ENCODE assay signal across 13 cellular contexts in the genomic region with DNA sequence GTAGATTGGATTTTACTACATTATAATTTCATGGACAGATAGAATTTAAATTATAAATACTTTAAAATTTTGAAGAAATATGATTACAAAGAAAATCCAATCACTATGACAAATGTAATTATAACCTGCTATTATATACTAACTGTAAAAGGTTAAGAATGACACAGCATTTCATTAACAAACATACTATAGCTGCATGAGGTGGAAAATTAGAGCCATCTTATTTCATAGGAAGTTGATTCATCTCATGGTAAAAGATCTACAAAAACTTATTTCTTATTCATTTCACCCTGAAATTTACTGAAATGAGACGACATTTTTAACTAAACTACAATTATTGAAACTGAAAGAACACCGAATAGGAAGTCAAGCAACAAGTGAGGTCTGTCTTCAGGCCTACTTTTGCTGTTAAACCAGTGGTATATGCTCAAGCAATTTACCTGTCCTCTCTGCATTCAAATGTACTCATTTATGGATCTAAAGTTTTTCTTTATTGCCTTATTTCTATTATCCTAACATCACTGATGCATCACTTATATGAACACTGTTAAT.
DNase-seq lines count a peak whose midpoint lies in the region; ATAC-seq and TF ChIP-seq lines count a peak whose summit lies in the region.
"Had no signal": no experiment of that assay in that cellular context is flagged by ENCODE, and none has a peak within 500 bp of the region (broad histone marks: within the 10 kb centered on the region; RNA-seq: fewer than 3 reads in every experiment).

No MANE protein-coding gene starts in this region.

- H3K9me3 Mint-ChIP-seq in activated naive CD4-positive, alpha-beta T cell treated with anti-CD3 and anti-CD28 coated beads for 36 hours, result no peaks in the 10 kb centered on the region
- H3K9me3 Mint-ChIP-seq in IgD-negative memory B cell, result no peaks in the 10 kb centered on the region
- H3K9me3 Mint-ChIP-seq in stimulated activated naive B cell treated with anti-CD40 and anti-IgM and Interleukin-4, amounts not matched to agents 10 μg/mL and 1 μg/mL and 100 μg/mL, for 72 hours, result peaks cover 0 to 2% of the 10 kb centered on the region in 2 donors
- H3K9me3 Mint-ChIP-seq: immature natural killer cell had no signal

- ATAC-seq in GM21717 (IDR thresholded peaks at IDR 0.05; ENCODE audit: unreplicated experiment), result peak; percentile 79
- ATAC-seq in stimulated activated naive B cell treated with anti-CD40 and anti-IgM and Interleukin-4, amounts not matched to agents 10 μg/mL and 1 μg/mL and 100 μg/mL, for 72 hours (replicated peaks), result peak; percentile 96 to 97

- H3K27ac ChIP-seq in A673 (ENCODE audit: low read depth, low read length, poor library complexity, severe bottlenecking), result no peak overlapping the region
- H3K27ac ChIP-seq in hepatocyte, result no peak overlapping the region
- H3K27ac ChIP-seq: prostate gland had no signal

- 95% methylated on average over 2 of the region's 2 CpGs for WGBS in hepatocyte (ENCODE audit: low lambda C conversion rate, missing lambda C conversion rate)

- H3K27me3 Mint-ChIP-seq in activated naive CD4-positive, alpha-beta T cell treated with anti-CD3 and anti-CD28 coated beads for 36 hours (ENCODE audit: low read depth), result no peaks in the 10 kb centered on the region
- no peaks in the 10 kb centered on the region for H3K27me3 Mint-ChIP-seq in IgD-negative memory B cell
- H3K27me3 Mint-ChIP-seq in stimulated activated naive B cell treated with anti-CD40 and anti-IgM and Interleukin-4, amounts not matched to agents 10 μg/mL and 1 μg/mL and 100 μg/mL, for 72 hours, result no peaks in the 10 kb centered on the region

- H4K20me1 ChIP-seq in hepatocyte (ENCODE audit: insufficient read depth, poor library complexity, severe bottlenecking), result no peaks in the 10 kb centered on the region

- intact Hi-C loops in activated naive CD4-positive, alpha-beta T cell treated with anti-CD3 and anti-CD28 coated beads for 36 hours (cut with micrococcal nuclease), result loop anchor here (1.0 to 2.0 kb wide), 6 partner anchors 20 to 164 kb away; a partner anchor contains a TSS
- intact Hi-C loops in A673 (cut with micrococcal nuclease; ENCODE audit: unreplicated experiment), result no loop called here

- peak overlapping the region; percentile 66 for H3K27ac Mint-ChIP-seq in activated naive CD4-positive, alpha-beta T cell treated with anti-CD3 and anti-CD28 coated beads for 36 hours
- peak overlapping the region in 2 of 3 donors; percentile 39 to 57 for H3K27ac Mint-ChIP-seq in IgD-negative memory B cell
- peak overlapping the region; percentile 78 for H3K27ac Mint-ChIP-seq in stimulated activated naive B cell treated with anti-CD40 and anti-IgM and Interleukin-4, amounts not matched to agents 10 μg/mL and 1 μg/mL and 100 μg/mL, for 72 hours

- H3K27me3 ChIP-seq in A673 (replicated peaks; ENCODE audit: insufficient read depth, low read depth, low read length, poor library complexity), result no peaks in the 10 kb centered on the region
- H3K27me3 ChIP-seq in hepatocyte, result no peaks in the 10 kb centered on the region

- H3K4me2 ChIP-seq in hepatocyte, result no peak overlapping the region

- H3K4me3 Mint-ChIP-seq in activated naive CD4-positive, alpha-beta T cell treated with anti-CD3 and anti-CD28 coated beads for 36 hours, result no peak overlapping the region
- peak overlapping the region in 3 of 4 donors; percentile 38 to 83 (median 39) for H3K4me3 Mint-ChIP-seq in IgD-negative memory B cell
- H3K4me3 Mint-ChIP-seq in stimulated activated naive B cell treated with anti-CD40 and anti-IgM and Interleukin-4, amounts not matched to agents 10 μg/mL and 1 μg/mL and 100 μg/mL, for 72 hours, result no peak overlapping the region
- H3K4me3 Mint-ChIP-seq: immature natural killer cell had no signal

- POLR2A ChIA-PET in A673 (lab: Charles Lee; ENCODE audit: low non-redundant PET), result no interaction called here

- H3K36me3 ChIP-seq in A673 (ENCODE audit: insufficient read depth, low read length, poor library complexity, severe bottlenecking), result no peaks in the 10 kb centered on the region
- no peaks in the 10 kb centered on the region for H3K36me3 ChIP-seq in hepatocyte (replicated peaks; ENCODE audit: insufficient read depth, low read depth)
- H3K36me3 ChIP-seq: prostate gland had no signal

- no peaks in the 10 kb centered on the region for H3K79me2 ChIP-seq in hepatocyte

- H3K9me3 ChIP-seq in A673 (ENCODE audit: low read depth, low read length, poor library complexity, severe bottlenecking) (no peaks in the 10 kb centered on the region), hepatocyte (ENCODE audit: low read depth) (no peaks in the 10 kb centered on the region)
- H3K9me3 ChIP-seq: prostate gland had no signal

- no peak for TF ChIP-seq CTCF in A673 (conservative IDR thresholded peaks at IDR 0.05; ENCODE audit: low read depth, low read length)
- TF ChIP-seq CTCF in hepatocyte (IDR thresholded peaks at IDR 0.05; ENCODE audit: poor library complexity), result no peak

- H3K4me1 Mint-ChIP-seq in activated naive CD4-positive, alpha-beta T cell treated with anti-CD3 and anti-CD28 coated beads for 36 hours (ENCODE audit: low read depth), result peaks cover 23% of the 10 kb centered on the region
- H3K4me1 Mint-ChIP-seq in IgD-negative memory B cell, result peaks cover 3 to 11% (median 9%) of the 10 kb centered on the region in 3 donors
- peaks cover 6 to 18% of the 10 kb centered on the region in 2 donors for H3K4me1 Mint-ChIP-seq in stimulated activated naive B cell treated with anti-CD40 and anti-IgM and Interleukin-4, amounts not matched to agents 10 μg/mL and 1 μg/mL and 100 μg/mL, for 72 hours
- H3K4me1 Mint-ChIP-seq: immature natural killer cell had no signal

- H3K4me3 ChIP-seq in A673 (ENCODE audit: low read depth, low read length, poor library complexity, severe bottlenecking) (no peak overlapping the region), hepatocyte (no peak overlapping the region)
- H3K4me3 ChIP-seq: prostate gland had no signal

- peak; percentile 7 for DNase-seq in activated naive CD4-positive, alpha-beta T cell treated with anti-CD3 and anti-CD28 coated beads for 36 hours
- DNase-seq in activated naive CD4-positive, alpha-beta T cell treated with anti-CD3 and anti-CD28 coated beads, Interleukin-2, amount 50 U/mL, for 16 hours, result no peak
- DNase-seq in stimulated activated naive B cell treated with anti-CD40 and anti-IgM and Interleukin-4, amounts not matched to agents 10 μg/mL and 1 μg/mL and 100 μg/mL, for 72 hours, result no peak
- DNase-seq in stimulated activated CD4-positive, alpha-beta T cell treated with anti-CD3 and anti-CD28 coated beads, Interleukin-1b, Interleukin-23, amount 100 ng/mL, for 48 hours, result no peak
- DNase-seq in A673 (ENCODE audit: low spot score), result no peak
- no peak for DNase-seq in hepatocyte (ENCODE audit: low spot score)
- DNase-seq: aorta, dermis blood vessel endothelial cell, DMS79, immature natural killer cell had no signal

- H2AFZ ChIP-seq in hepatocyte, result no peak overlapping the region

- peaks cover 25% of the 10 kb centered on the region for H3K36me3 Mint-ChIP-seq in activated naive CD4-positive, alpha-beta T cell treated with anti-CD3 and anti-CD28 coated beads for 36 hours (ENCODE audit: low read depth)
- H3K36me3 Mint-ChIP-seq in IgD-negative memory B cell, result peaks cover 6% of the 10 kb centered on the region
- peaks cover 25 to 38% of the 10 kb centered on the region in 2 donors for H3K36me3 Mint-ChIP-seq in stimulated activated naive B cell treated with anti-CD40 and anti-IgM and Interleukin-4, amounts not matched to agents 10 μg/mL and 1 μg/mL and 100 μg/mL, for 72 hours

- H3K9me2 ChIP-seq in hepatocyte (replicated peaks; ENCODE audit: insufficient read depth), result no peaks in the 10 kb centered on the region

- CTCF ChIA-PET in activated naive CD4-positive, alpha-beta T cell treated with anti-CD3 and anti-CD28 coated beads for 36 hours (lab: Charles Lee), result no interaction called here
- CTCF ChIA-PET in A673 (lab: Charles Lee), result no interaction called here

- H3K4me1 ChIP-seq in A673 (ENCODE audit: insufficient read depth, low read length, poor library complexity, severe bottlenecking) (no peaks in the 10 kb centered on the region), hepatocyte (ENCODE audit: insufficient read depth) (no peaks in the 10 kb centered on the region)
- H3K4me1 ChIP-seq: prostate gland had no signal

- no TSS peak for BruUV-seq in A673 (replicated peaks; lab: Mats Ljungman, UMichigan)

Comparison
In these comparisons a context has a peak if more than half of its experiments do, and no peak if none do; other contexts are left out.
1. H3K4me3 Mint-ChIP-seq: peak in IgD-negative memory B cell (3 of 4); none in activated naive CD4-positive, alpha-beta T cell treated with anti-CD3 and anti-CD28 coated beads for 36 hours (single experiment) and stimulated activated naive B cell treated with anti-CD40 and anti-IgM and Interleukin-4, amounts not matched to agents 10 μg/mL and 1 μg/mL and 100 μg/mL, for 72 hours (0 of 2).
2. Peak in every context shown above with its lines, with median percentiles within 50 percentile points of each other: H3K27ac Mint-ChIP-seq.